ENCODE assay signal across 14 cellular contexts in the genomic region with DNA sequence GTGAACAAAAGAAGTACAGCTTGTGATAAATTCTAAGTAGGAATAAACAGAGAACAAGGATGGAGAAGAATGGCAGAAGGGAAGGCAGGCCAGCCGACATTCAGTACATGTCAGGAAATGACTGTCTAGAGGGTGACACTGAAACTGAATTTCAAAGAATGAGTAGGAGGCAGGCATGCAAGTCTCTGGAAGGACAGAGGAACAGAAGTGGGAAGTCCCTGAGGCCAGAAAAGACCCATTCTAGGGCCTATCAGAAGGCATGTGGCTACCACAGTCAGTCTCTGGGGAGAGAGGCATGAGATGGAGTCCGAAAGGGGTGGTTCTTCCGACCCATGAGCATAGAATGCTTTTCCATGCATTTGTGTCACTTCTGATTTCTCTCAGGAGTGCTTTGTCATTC.
DNase-seq lines count a peak whose midpoint lies in the region; ATAC-seq and TF ChIP-seq lines count a peak whose summit lies in the region.
"Had no signal": no experiment of that assay in that cellular context is flagged by ENCODE, and none has a peak within 500 bp of the region (broad histone marks: within the 10 kb centered on the region; RNA-seq: fewer than 3 reads in every experiment).

No MANE protein-coding gene starts in this region.

- intact Hi-C loops in tibial artery (cut with DNase I; ENCODE audit: low total_unique reads) = no loop called here

- H3K4me1 Mint-ChIP-seq in chondrocyte (ENCODE audit: low read depth) (peaks cover 28% of the 10 kb centered on the region), mesothelial cell of epicardium (peaks cover 9% of the 10 kb centered on the region)
- H3K4me1 Mint-ChIP-seq in activated naive CD4-positive, alpha-beta T cell treated with anti-CD3 and anti-CD28 coated beads, Interleukin-2, amount 10 ng/mL, durations not matched to agents 7 days and 5 days = no peaks in the 10 kb centered on the region
- H3K4me1 Mint-ChIP-seq: CD4-positive, CD25-positive, alpha-beta regulatory T cell had no signal

- DNase-seq in GM20000 (ENCODE audit: low spot score) = peak; percentile 62
- DNase-seq in chondrocyte (ENCODE audit: low spot score) = no peak
- DNase-seq in 8988T = no peak
- no peak for DNase-seq in mesothelial cell of epicardium (ENCODE audit: low spot score in 2 of 2, unreplicated experiment in 2 of 2)
- no peak for DNase-seq in activated naive CD4-positive, alpha-beta T cell treated with anti-CD3 and anti-CD28 coated beads, Interleukin-2, amount 10 ng/mL, durations not matched to agents 7 days and 5 days
- DNase-seq in tibial artery = no peak
- DNase-seq: activated T-cell treated with anti-CD3 and anti-CD28 coated beads, Interleukin-2, amount 50 U/mL, for 48 hours; NK-92 treated with Interleukin-12 subunit alpha and Interleukin-12 subunit beta, amount 100 ng/mL, for 24 hours; stimulated activated CD4-positive, alpha-beta T cell treated with anti-CD3 and anti-CD28 coated beads, Interleukin-12 subunit alpha, Interleukin-12 subunit beta, amount 100 ng/mL, for 4 hours; T-helper 9 cell had no signal

- H3K36me3 ChIP-seq in tibial artery = no peaks in the 10 kb centered on the region
- H3K36me3 ChIP-seq: heart left ventricle had no signal

- H3K36me3 Mint-ChIP-seq in chondrocyte (ENCODE audit: low read depth) (no peaks in the 10 kb centered on the region), mesothelial cell of epicardium (no peaks in the 10 kb centered on the region)
- H3K36me3 Mint-ChIP-seq in activated naive CD4-positive, alpha-beta T cell treated with anti-CD3 and anti-CD28 coated beads, Interleukin-2, amount 10 ng/mL, durations not matched to agents 7 days and 5 days = no peaks in the 10 kb centered on the region

- H3K27me3 Mint-ChIP-seq in chondrocyte (ENCODE audit: low read depth) = no peaks in the 10 kb centered on the region
- peaks cover 8% of the 10 kb centered on the region for H3K27me3 Mint-ChIP-seq in mesothelial cell of epicardium (ENCODE audit: low read depth)
- no peaks in the 10 kb centered on the region for H3K27me3 Mint-ChIP-seq in activated naive CD4-positive, alpha-beta T cell treated with anti-CD3 and anti-CD28 coated beads, Interleukin-2, amount 10 ng/mL, durations not matched to agents 7 days and 5 days
- H3K27me3 Mint-ChIP-seq: CD4-positive, CD25-positive, alpha-beta regulatory T cell had no signal

- ATAC-seq in GM18499 (IDR thresholded peaks at IDR 0.05; ENCODE audit: insufficient read depth, unreplicated experiment) (peak; percentile 95), HG03025 (IDR thresholded peaks at IDR 0.05; ENCODE audit: low FRiP score, unreplicated experiment) (peak; percentile 92)

- H3K27me3 ChIP-seq in tibial artery = no peaks in the 10 kb centered on the region
- H3K27me3 ChIP-seq: heart left ventricle had no signal

- no peaks in the 10 kb centered on the region for H3K9me3 ChIP-seq in tibial artery
- H3K9me3 ChIP-seq: heart left ventricle had no signal

- H3K9me3 Mint-ChIP-seq in chondrocyte (ENCODE audit: low read depth) (no peaks in the 10 kb centered on the region), mesothelial cell of epicardium (no peaks in the 10 kb centered on the region)
- H3K9me3 Mint-ChIP-seq in activated naive CD4-positive, alpha-beta T cell treated with anti-CD3 and anti-CD28 coated beads, Interleukin-2, amount 10 ng/mL, durations not matched to agents 7 days and 5 days = no peaks in the 10 kb centered on the region

- H3K4me1 ChIP-seq in tibial artery = peaks cover 0 to 9% (median 7%) of the 10 kb centered on the region in 4 donors

- H3K4me3 Mint-ChIP-seq in chondrocyte (ENCODE audit: unreplicated experiment) (no peak overlapping the region), mesothelial cell of epicardium (no peak overlapping the region)
- no peak overlapping the region for H3K4me3 Mint-ChIP-seq in activated naive CD4-positive, alpha-beta T cell treated with anti-CD3 and anti-CD28 coated beads, Interleukin-2, amount 10 ng/mL, durations not matched to agents 7 days and 5 days
- H3K4me3 Mint-ChIP-seq: CD4-positive, CD25-positive, alpha-beta regulatory T cell had no signal

- H3K27ac ChIP-seq in tibial artery = no peak overlapping the region
- H3K27ac ChIP-seq: heart left ventricle had no signal

- no peak overlapping the region for H3K4me3 ChIP-seq in tibial artery

- CTCF ChIA-PET in activated naive CD4-positive, alpha-beta T cell treated with anti-CD3 and anti-CD28 coated beads, Interleukin-2, amount 10 ng/mL, durations not matched to agents 7 days and 5 days (lab: Charles Lee) = no interaction called here

- peak overlapping the region; percentile 3 for H3K27ac Mint-ChIP-seq in chondrocyte (ENCODE audit: unreplicated experiment)
- no peak overlapping the region for H3K27ac Mint-ChIP-seq in mesothelial cell of epicardium
- H3K27ac Mint-ChIP-seq in activated naive CD4-positive, alpha-beta T cell treated with anti-CD3 and anti-CD28 coated beads, Interleukin-2, amount 10 ng/mL, durations not matched to agents 7 days and 5 days = no peak overlapping the region
- H3K27ac Mint-ChIP-seq: CD4-positive, CD25-positive, alpha-beta regulatory T cell had no signal

- TF ChIP-seq CTCF in GM20000 (IDR thresholded peaks at IDR 0.05; ENCODE audit: extremely low read depth, missing control alignments) (no peak), chondrocyte (IDR thresholded peaks at IDR 0.05) (no peak), mesothelial cell of epicardium (IDR thresholded peaks at IDR 0.05; ENCODE audit: unreplicated experiment) (no peak), tibial artery (IDR thresholded peaks at IDR 0.05) (no peak)
